ENCODE assay signal across 37 cellular contexts in the genomic region with DNA sequence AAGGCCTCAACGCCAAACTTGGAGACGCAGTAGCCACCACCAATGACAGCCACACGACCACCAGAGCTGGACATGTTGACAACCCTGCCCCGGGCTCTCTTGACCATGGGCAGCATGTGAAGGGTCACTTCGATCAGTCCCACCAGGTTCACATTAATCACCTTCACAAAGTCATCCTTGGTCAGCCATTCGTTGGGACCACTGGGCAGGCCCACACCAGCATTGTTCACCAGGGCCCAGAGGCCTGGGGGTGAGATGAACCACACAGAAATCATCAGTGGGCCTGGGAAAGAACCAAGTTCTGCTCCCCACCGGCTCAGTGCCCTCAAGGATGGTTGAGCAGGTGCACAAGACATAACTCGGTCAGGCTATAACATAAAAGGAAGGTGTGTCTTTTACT. TPM values are rescaled to one million over a fixed set of nuclear protein-coding genes. Genes with fewer than 3 reads are reported as not detected.
"Had no signal": no experiment of that assay in that cellular context is flagged by ENCODE, and none has a peak within 500 bp of the region (broad histone marks: within the 10 kb centered on the region; RNA-seq: fewer than 3 reads in every experiment).

No MANE protein-coding gene starts in this region.

- H3K27me3 ChIP-seq: brain microvascular endothelial cell, Peyer's patch, SJCRH30 had no signal

- H3K4me3 Mint-ChIP-seq: activated CD8-positive, alpha-beta T cell treated with anti-CD3 and anti-CD28 coated beads for 36 hours; activated naive CD8-positive, alpha-beta T cell treated with anti-CD3 and anti-CD28 coated beads for 36 hours; activated T-cell treated with anti-CD3 and anti-CD28 coated beads, Interleukin-2, amount 50 U/mL, for 72 hours; activated T-helper 17 cell treated with anti-CD3 and anti-CD28 coated beads, Interleukin-2, amount 50 U/mL, for 72 hours had no signal

- H3K27ac ChIP-seq: brain microvascular endothelial cell, Peyer's patch, SJCRH30, SK-N-MC, WERI-Rb-1 had no signal

- H3K9me3 ChIP-seq: Peyer's patch, SJCRH30 had no signal

- H3K36me3 ChIP-seq: brain microvascular endothelial cell, Peyer's patch, SJCRH30, WERI-Rb-1 had no signal

- H3K4me3 ChIP-seq: Peyer's patch, SJCRH30, SK-N-MC had no signal

- H3K27me3 Mint-ChIP-seq: activated CD8-positive, alpha-beta T cell treated with anti-CD3 and anti-CD28 coated beads for 36 hours; activated naive CD8-positive, alpha-beta T cell treated with anti-CD3 and anti-CD28 coated beads for 36 hours had no signal

- DNase-seq: activated CD4-positive, alpha-beta T cell treated with anti-CD3 and anti-CD28 coated beads for 1 hour; activated CD4-positive, alpha-beta T cell treated with anti-CD3 and anti-CD28 coated beads for 48 hours; activated CD4-positive, alpha-beta T cell treated with anti-CD3 and anti-CD28 coated beads, Interleukin-2, amount 50 U/mL, for 4 hours; activated CD4-positive, CD25-positive, alpha-beta regulatory T cell; activated CD8-positive, alpha-beta T cell treated with anti-CD3 and anti-CD28 coated beads for 36 hours; activated effector memory CD4-positive, alpha-beta T cell treated with anti-CD3 and anti-CD28 coated beads, Interleukin-2, amount 50 U/mL, for 16 hours; activated naive CD4-positive, alpha-beta T cell; activated naive CD4-positive, alpha-beta T cell treated with anti-CD3 and anti-CD28 coated beads, Interleukin-2, amount 50 U/mL, for 16 hours; activated naive CD8-positive, alpha-beta T cell treated with anti-CD3 and anti-CD28 coated beads for 36 hours; activated T-cell treated with anti-CD3 and anti-CD28 coated beads, Interleukin-2, amount 50 U/mL, for 1 hour; activated T-cell treated with anti-CD3 and anti-CD28 coated beads, Interleukin-2, amount 50 U/mL, for 72 hours; amniotic stem cell; aorta; brain microvascular endothelial cell; NCI-H1092 treated with DMSO at 0.1 percent for 48 hours; NCI-H1417; NCI-H146; NCI-H187; NCI-H2029 treated with DMSO at 0.1 percent for 48 hours; NCI-H2107; NCI-H2171; NCI-H510A; NCI-H526; NCI-H748 treated with DMSO at 0.1 percent for 48 hours; NK-92 treated with Interleukin-12 subunit alpha and Interleukin-12 subunit beta, amount 100 ng/mL, for 24 hours; PC-3; Peyer's patch; RPMI8226; SJCRH30; T1000; WERI-Rb-1 had no signal

- H3K36me3 Mint-ChIP-seq: activated naive CD8-positive, alpha-beta T cell treated with anti-CD3 and anti-CD28 coated beads for 36 hours had no signal

- H3K9me3 Mint-ChIP-seq: activated CD8-positive, alpha-beta T cell treated with anti-CD3 and anti-CD28 coated beads for 36 hours; activated naive CD8-positive, alpha-beta T cell treated with anti-CD3 and anti-CD28 coated beads for 36 hours; activated T-cell treated with anti-CD3 and anti-CD28 coated beads, Interleukin-2, amount 50 U/mL, for 72 hours; activated T-helper 17 cell treated with anti-CD3 and anti-CD28 coated beads, Interleukin-2, amount 50 U/mL, for 72 hours had no signal

- ATAC-seq: activated CD8-positive, alpha-beta T cell treated with anti-CD3 and anti-CD28 coated beads for 36 hours; activated T-cell treated with anti-CD3 and anti-CD28 coated beads, Interleukin-2, amount 50 U/mL, for 72 hours; activated T-helper 17 cell treated with anti-CD3 and anti-CD28 coated beads, Interleukin-2, amount 50 U/mL, for 72 hours; PC-3 had no signal

- H3K27ac Mint-ChIP-seq: activated CD8-positive, alpha-beta T cell treated with anti-CD3 and anti-CD28 coated beads for 36 hours; activated naive CD8-positive, alpha-beta T cell treated with anti-CD3 and anti-CD28 coated beads for 36 hours; activated T-cell treated with anti-CD3 and anti-CD28 coated beads, Interleukin-2, amount 50 U/mL, for 72 hours; activated T-helper 17 cell treated with anti-CD3 and anti-CD28 coated beads, Interleukin-2, amount 50 U/mL, for 72 hours had no signal

- H3K4me1 ChIP-seq: Peyer's patch had no signal

RNA-seq across cellular contexts. Expression of gene SDR9C7, which starts 4.0 kb away (rescaled TPM):
- total RNA-seq: activated CD8-positive, alpha-beta memory T cell treated with anti-CD3 and anti-CD28 coated beads for 36 hours; activated CD8-positive, alpha-beta T cell treated with anti-CD3 and anti-CD28 coated beads for 36 hours; activated naive CD8-positive, alpha-beta T cell treated with anti-CD3 and anti-CD28 coated beads for 36 hours; activated T-helper 17 cell treated with anti-CD3 and anti-CD28 coated beads, Interleukin-2, amount 50 U/mL, for 72 hours; M059J; PC-3; Peyer's patch; SJCRH30; T-helper 1 cell treated with Interleukin-12 subunit alpha and Interleukin-12 subunit beta and Interleukin-4 antibody, amounts not matched to agents 30 ng/mL and 1 ng/mL, for 36 hours; T-helper 2 cell treated with Interferon-gamma antibody and Interleukin-4, amounts not matched to agents 100 ng/mL and 5 ng/mL, for 36 hours had no signal

RNA-seq across cellular contexts. Expression of gene RDH16, which starts 27.2 kb away (rescaled TPM):
- total RNA-seq: M059J had no signal
